In the genomic region with DNA sequence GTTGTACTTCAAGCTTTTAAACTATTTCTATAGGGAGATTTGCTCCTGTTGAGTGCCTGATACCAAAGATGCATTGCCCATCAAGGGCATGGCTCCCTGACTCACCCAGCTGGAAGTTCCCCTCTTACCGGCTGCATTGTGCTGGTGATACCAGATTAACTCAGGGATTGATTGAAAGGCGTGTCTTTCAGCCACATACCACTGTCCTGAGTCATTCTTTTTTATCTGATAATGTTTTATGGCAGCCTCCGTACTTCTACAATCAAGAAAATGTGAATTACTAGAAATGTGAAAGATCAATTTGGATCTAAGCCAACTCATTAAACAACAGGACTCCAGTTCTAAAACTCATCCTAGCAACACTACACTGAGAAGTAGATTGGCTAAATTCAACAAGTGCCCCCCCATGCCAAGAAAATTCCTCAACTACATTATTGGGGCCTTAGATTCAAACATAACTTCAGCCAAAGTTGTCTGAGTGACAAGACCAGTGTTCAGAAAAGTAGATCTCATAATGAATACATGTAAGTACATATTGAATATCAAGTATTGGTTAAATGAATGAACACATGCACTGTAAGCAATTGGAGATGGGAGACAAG, we compare ENCODE assay signal across 12 cellular contexts. TPM values are rescaled to one million over a fixed set of nuclear protein-coding genes. Genes with fewer than 3 reads are reported as not detected.
A peak's percentile ranks its signal among the peaks of the same experiment; 100 is the strongest.
DNase-seq lines count a peak whose midpoint lies in the region; ATAC-seq and TF ChIP-seq lines count a peak whose summit lies in the region.
"Had no signal": no experiment of that assay in that cellular context is flagged by ENCODE, and none has a peak within 500 bp of the region (broad histone marks: within the 10 kb centered on the region; RNA-seq: fewer than 3 reads in every experiment).

No MANE protein-coding gene starts in this region.

- WGBS in transverse colon (ENCODE audit: low coverage in 1 of 2), 2 donors, result 35 to 48% methylated on average over 3 of the region's 3 CpGs

- no peaks in the 10 kb centered on the region for H3K36me3 ChIP-seq in transverse colon
- H3K36me3 ChIP-seq: neutrophil, tibial artery had no signal

- in situ Hi-C loops in transverse colon (cut with MboI; ENCODE audit: low pct_ligation_motif_present in 1 of 4, low pct_unique_long_range_greater_than_20kb in 1 of 4, low sequenced_read_pairs in 3 of 4), result no loop called here
- in situ Hi-C loops in G401 (cut with HindIII; ENCODE audit: low sequenced_read_pairs), result no loop called here

- no peak for TF ChIP-seq POLR2A in transverse colon (IDR thresholded peaks at IDR 0.05)

- no peaks in the 10 kb centered on the region for H3K9me3 ChIP-seq in transverse colon
- H3K9me3 ChIP-seq: BLaER1, neutrophil, tibial artery had no signal

- no peak overlapping the region for H3K27ac ChIP-seq in transverse colon
- H3K27ac ChIP-seq: BLaER1, neutrophil, tibial artery had no signal

- H3K27me3 ChIP-seq in transverse colon, result no peaks in the 10 kb centered on the region
- H3K27me3 ChIP-seq: BLaER1, neutrophil, tibial artery had no signal

- no peak overlapping the region for H3K4me3 ChIP-seq in transverse colon
- H3K4me3 ChIP-seq: BLaER1, tibial artery had no signal

- no peak for TF ChIP-seq EP300 in transverse colon (IDR thresholded peaks at IDR 0.05; ENCODE audit: low read depth)

- intact Hi-C loops in transverse colon (cut with DNase I; ENCODE audit: low total_unique reads), result no loop called here

- no peak for TF ChIP-seq CTCF in transverse colon (IDR thresholded peaks at IDR 0.05)

- peak; percentile 70 for DNase-seq in activated effector memory CD4-positive, alpha-beta T cell treated with anti-CD3 and anti-CD28 coated beads, Interleukin-2, amount 50 U/mL, for 16 hours
- no peak for DNase-seq in activated effector memory CD4-positive, alpha-beta T cell treated with Interleukin-2 at 50 U/mL for 16 hours
- DNase-seq in activated naive CD4-positive, alpha-beta T cell treated with anti-CD3 and anti-CD28 coated beads, Interleukin-2, amount 50 U/mL, for 16 hours, result peak; percentile 36
- DNase-seq in kidney tubule cell (ENCODE audit: low spot score) (peak; percentile 86), transverse colon (peak; percentile 68), G401 (ENCODE audit: low spot score) (no peak), dedifferentiated amniotic fluid mesenchymal stem cell (ENCODE audit: extremely low spot score) (no peak)
- DNase-seq: NCI-H510A, tibial artery had no signal

- no peaks in the 10 kb centered on the region for H3K4me1 ChIP-seq in transverse colon
- H3K4me1 ChIP-seq: BLaER1, tibial artery had no signal

- ATAC-seq in GM21619 (IDR thresholded peaks at IDR 0.05; ENCODE audit: unreplicated experiment), result no peak

RNA-seq across cellular contexts. Expression of a gene that starts 40.0 kb away (rescaled TPM):
- total RNA-seq in transverse colon, result 1 to 10 TPM; 2.6 to 10.0 (median 6.8) TPM
- not detected in 2 replicates for total RNA-seq in G401 (2014; rRNA removed; shearing (Covaris generic))

Comparison
In these comparisons a context has a peak if more than half of its experiments do, and no peak if none do; other contexts are left out.
1. DNase-seq: peak in activated effector memory CD4-positive, alpha-beta T cell treated with anti-CD3 and anti-CD28 coated beads, Interleukin-2, amount 50 U/mL, for 16 hours (single experiment), activated naive CD4-positive, alpha-beta T cell treated with anti-CD3 and anti-CD28 coated beads, Interleukin-2, amount 50 U/mL, for 16 hours (single experiment), kidney tubule cell (single experiment) and transverse colon (single experiment); none in activated effector memory CD4-positive, alpha-beta T cell treated with Interleukin-2 at 50 U/mL for 16 hours (single experiment), G401 (single experiment) and dedifferentiated amniotic fluid mesenchymal stem cell (single experiment).